ENCODE assay signal across 8 cellular contexts in genomic region chr6:137261393-137262154, GRCh38. TPM values are rescaled to one million over a fixed set of nuclear protein-coding genes. Genes with fewer than 3 reads are reported as not detected.
DNase-seq lines count a peak whose midpoint lies in the region; ATAC-seq and TF ChIP-seq lines count a peak whose summit lies in the region.

No MANE protein-coding gene starts in this region.

- no peak overlapping the region for H4K8ac ChIP-seq in trophoblast cell (ENCODE audit: low read depth, low read length)

- H3K27ac ChIP-seq in trophoblast cell (ENCODE audit: low read depth, low read length), result no peak overlapping the region

- no peak overlapping the region for H3K23ac ChIP-seq in trophoblast cell (ENCODE audit: low read length)

- no peaks in the 10 kb centered on the region for H3K79me2 ChIP-seq in trophoblast cell (ENCODE audit: control insufficient read depth, insufficient read depth, low read length, poor library complexity)

- no peak overlapping the region for H2BK120ac ChIP-seq in trophoblast cell (ENCODE audit: insufficient read depth, low read length, poor library complexity)

- no peak overlapping the region for H3K4me2 ChIP-seq in trophoblast cell (ENCODE audit: low read length)

- no peak overlapping the region for H2BK5ac ChIP-seq in trophoblast cell (ENCODE audit: low read depth, low read length, poor library complexity)

- H3K18ac ChIP-seq in trophoblast cell (ENCODE audit: low read length), result no peak overlapping the region

- H2AFZ ChIP-seq in trophoblast cell (ENCODE audit: insufficient read depth, low read length, poor library complexity), result no peak overlapping the region

- no CpG with 5 or more reads among the region's 3 CpGs for WGBS in trophoblast cell (ENCODE audit: extremely low coverage, insufficient coverage, insufficient read length)

- H4K12ac ChIP-seq in trophoblast cell (ENCODE audit: low read depth, low read length), result no peak overlapping the region

- peaks cover 1% of the 10 kb centered on the region for H3K9me3 ChIP-seq in trophoblast cell (ENCODE audit: insufficient read depth, low read depth, low read length)

- H2BK12ac ChIP-seq in trophoblast cell (ENCODE audit: low read length), result peak overlapping the region; percentile 3

- no peak overlapping the region for H3K14ac ChIP-seq in trophoblast cell (ENCODE audit: low read length)

- DNase-seq in choroid plexus epithelial cell (ENCODE audit: low read depth) (peak; percentile 88), trophoblast cell (no peak), hepatic stellate cell (ENCODE audit: low spot score) (no peak), cortex of kidney (lab: John Stamatoyannopoulos, UW) (no peak), KG1 (lab: John Stamatoyannopoulos, UW) (no peak)
- no peak for DNase-seq in activated T-cell treated with anti-CD3 and anti-CD28 coated beads, Interleukin-2, amount 50 U/mL, for 48 hours

- H3K4me1 ChIP-seq in trophoblast cell (ENCODE audit: control insufficient read depth in 1 of 2, insufficient read depth in 2 of 2, low read length in 2 of 2), result no peaks in the 10 kb centered on the region

- H3K4ac ChIP-seq in trophoblast cell (ENCODE audit: low read depth, low read length), result no peak overlapping the region

- no peaks in the 10 kb centered on the region for H3K36me3 ChIP-seq in trophoblast cell (ENCODE audit: control insufficient read depth in 1 of 2, insufficient read depth in 2 of 2, low read length in 2 of 2)

- no peak overlapping the region for H3K9ac ChIP-seq in trophoblast cell (ENCODE audit: low read length)

- no peak overlapping the region for H2AK5ac ChIP-seq in trophoblast cell (ENCODE audit: low read length)

- ATAC-seq in GM18499 (IDR thresholded peaks at IDR 0.05; ENCODE audit: insufficient read depth, unreplicated experiment) (peak; percentile 72), HG03558 (IDR thresholded peaks at IDR 0.05; ENCODE audit: extremely low read depth, unreplicated experiment) (peak; percentile 41)

- H4K91ac ChIP-seq in trophoblast cell (ENCODE audit: low read depth, low read length), result peak overlapping the region; percentile 47

- H3K4me3 ChIP-seq in choroid plexus epithelial cell (ENCODE audit: low read depth, low read length) (no peak overlapping the region), trophoblast cell (ENCODE audit: low read depth, low read length) (no peak overlapping the region)

- H3K79me1 ChIP-seq in trophoblast cell (ENCODE audit: low read length), result no peaks in the 10 kb centered on the region

- H3K27me3 ChIP-seq in trophoblast cell (ENCODE audit: insufficient read depth, low read length), result no peaks in the 10 kb centered on the region

- TF ChIP-seq CTCF in choroid plexus epithelial cell (conservative IDR thresholded peaks at IDR 0.05; ENCODE audit: low read depth, low read length), result no peak

RNA-seq across cellular contexts. Expression of gene IFNGR1, which starts 42.4 kb away (rescaled TPM):
- polyA plus RNA-seq in trophoblast cell (2013), result 58.0 and 62.9 TPM in 2 replicates
